8 cellular contexts compared by ENCODE assay signal in the genomic region with DNA sequence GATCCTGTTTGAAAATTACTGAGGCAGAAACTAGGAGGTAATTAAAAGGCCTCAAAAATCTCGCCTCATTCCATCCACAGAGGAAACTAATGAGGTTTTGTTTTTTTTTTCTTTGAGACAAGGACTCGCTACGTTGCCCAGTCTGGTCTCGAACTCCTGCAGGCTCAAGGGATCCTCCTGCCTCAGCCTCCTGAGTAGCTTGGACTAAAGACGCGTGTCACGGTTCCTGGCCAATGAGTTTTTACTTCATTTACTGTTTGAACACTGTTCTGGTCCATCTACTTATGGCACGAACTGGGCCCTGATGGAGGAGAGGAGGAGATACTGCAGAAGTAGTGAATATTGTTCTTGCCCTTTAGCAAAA. TPM values are rescaled to one million over a fixed set of nuclear protein-coding genes. Genes with fewer than 3 reads are reported as not detected.
DNase-seq lines count a peak whose midpoint lies in the region; ATAC-seq and TF ChIP-seq lines count a peak whose summit lies in the region.

No MANE protein-coding gene starts in this region.

- no peak for TF ChIP-seq POLR2A in thyroid gland (IDR thresholded peaks at IDR 0.05)

- TF ChIP-seq CTCF in liver (IDR thresholded peaks at IDR 0.05; ENCODE audit: low read depth, low read length, missing input control) = no peak
- no peak for TF ChIP-seq CTCF in thyroid gland (IDR thresholded peaks at IDR 0.05)

- H3K4me3 Mint-ChIP-seq in activated T-cell treated with anti-CD3 and anti-CD28 coated beads, Interleukin-2, amount 50 U/mL, for 24 hours = peak overlapping the region; percentile 94

- peak overlapping the region; percentile 95 for H3K4me3 ChIP-seq in adipocyte (ENCODE audit: low read length)
- H3K4me3 ChIP-seq in liver (ENCODE audit: low read depth in 1 of 3, low read length in 3 of 3) = peak overlapping the region; percentile 48 to 96 (median 78)
- peak overlapping the region in 2 of 3 donors; percentile 32 to 77 for H3K4me3 ChIP-seq in thyroid gland (replicated peaks in 1 of 3)

- no peaks in the 10 kb centered on the region for H3K9me3 Mint-ChIP-seq in activated T-cell treated with anti-CD3 and anti-CD28 coated beads, Interleukin-2, amount 50 U/mL, for 24 hours

- no peak for DNase-seq in activated T-cell treated with anti-CD3 and anti-CD28 coated beads, Interleukin-2, amount 50 U/mL, for 24 hours
- no peak for DNase-seq in activated T-cell treated with anti-CD3 and anti-CD28 coated beads for 4 hours
- DNase-seq in adipocyte (ENCODE audit: low read depth) = no peak
- DNase-seq in thyroid gland = peak in 1 of 2 donors; percentile 5
- DNase-seq in GOT3 (lab: John Stamatoyannopoulos, UW) = no peak
- no peak for DNase-seq in occipital lobe (lab: John Stamatoyannopoulos, UW)

- H3K36me3 Mint-ChIP-seq in activated T-cell treated with anti-CD3 and anti-CD28 coated beads, Interleukin-2, amount 50 U/mL, for 24 hours (ENCODE audit: low read depth) = peaks cover 74% of the 10 kb centered on the region

- ATAC-seq in HG02840 (IDR thresholded peaks at IDR 0.05; ENCODE audit: low FRiP score, unreplicated experiment) = no peak

- H3K4me1 ChIP-seq in adipocyte (ENCODE audit: control insufficient read depth, insufficient read depth, low read length) (peaks cover 22% of the 10 kb centered on the region), liver (ENCODE audit: control insufficient read depth in 4 of 4, insufficient read depth in 4 of 4, low read length in 3 of 4) (peaks cover 2 to 45% (median 33%) of the 10 kb centered on the region in 4 donors), thyroid gland (peaks cover 19 to 28% of the 10 kb centered on the region in 2 donors)

- H3K27ac ChIP-seq in liver (ENCODE audit: low read depth in 1 of 2, low read length in 2 of 2) (peak overlapping the region; percentile 73 to 92), thyroid gland (peak overlapping the region; percentile 77 to 88 (median 86))

- H3K36me3 ChIP-seq in adipocyte (ENCODE audit: control insufficient read depth, insufficient read depth, low read length, severe bottlenecking) (peaks cover 42% of the 10 kb centered on the region), liver (ENCODE audit: control insufficient read depth in 4 of 4, insufficient read depth in 3 of 4, low read depth in 1 of 4, low read length in 3 of 4) (peaks cover 7 to 26% (median 17%) of the 10 kb centered on the region in 4 donors), thyroid gland (peaks cover 16 to 24% of the 10 kb centered on the region in 2 donors)

- H3K27ac Mint-ChIP-seq in activated T-cell treated with anti-CD3 and anti-CD28 coated beads, Interleukin-2, amount 50 U/mL, for 24 hours = peak overlapping the region; percentile 92

- peak overlapping the region; percentile 91 for H3K9ac ChIP-seq in adipocyte (ENCODE audit: low read length)
- peak overlapping the region; percentile 70 to 78 for H3K9ac ChIP-seq in liver (ENCODE audit: low read depth in 1 of 2, low read length in 2 of 2)

- no peak for TF ChIP-seq RAD21 in liver (IDR thresholded peaks at IDR 0.05)

- H3K27me3 Mint-ChIP-seq in activated T-cell treated with anti-CD3 and anti-CD28 coated beads, Interleukin-2, amount 50 U/mL, for 24 hours = no peaks in the 10 kb centered on the region

- intact Hi-C loops in thyroid gland (cut with DNase I) = loop anchor here (5.0 kb wide), 1 partner anchor 82 kb away; a partner anchor contains a TSS

- peaks cover 44% of the 10 kb centered on the region for H3K4me1 Mint-ChIP-seq in activated T-cell treated with anti-CD3 and anti-CD28 coated beads, Interleukin-2, amount 50 U/mL, for 24 hours (ENCODE audit: low read depth)

- no peaks in the 10 kb centered on the region for H3K27me3 ChIP-seq in adipocyte (replicated peaks; ENCODE audit: control insufficient read depth, insufficient read depth, low read length)
- no peaks in the 10 kb centered on the region for H3K27me3 ChIP-seq in liver (ENCODE audit: control insufficient read depth in 4 of 4, insufficient read depth in 4 of 4, low read length in 3 of 4)
- H3K27me3 ChIP-seq in thyroid gland = no peaks in the 10 kb centered on the region

- H3K9me3 ChIP-seq in adipocyte (ENCODE audit: control insufficient read depth, low read length) (no peaks in the 10 kb centered on the region), liver (ENCODE audit: control insufficient read depth in 4 of 4, low read length in 3 of 4) (no peaks in the 10 kb centered on the region), thyroid gland (no peaks in the 10 kb centered on the region)

- WGBS in liver = 39% methylated on average over 8 of the region's 8 CpGs
- WGBS in thyroid gland, 2 donors = 32 to 33% methylated on average over 8 of the region's 8 CpGs

TF ChIP-seq in liver, 16 proteins besides CTCF, POLR2A, EP300 and RAD21:
- TF ChIP-seq TAF1 (conservative IDR thresholded peaks at IDR 0.05) (no peak), EGR1 (IDR thresholded peaks at IDR 0.05; ENCODE audit: low read depth in 2 of 2) (no peak), SP1 (IDR thresholded peaks at IDR 0.05) (no peak), FOXA1 (IDR thresholded peaks at IDR 0.05) (no peak), FOXA2 (IDR thresholded peaks at IDR 0.05) (no peak), JUND (IDR thresholded peaks at IDR 0.05) (no peak), HNF4A (conservative IDR thresholded peaks at IDR 0.05) (no peak), YY1 (IDR thresholded peaks at IDR 0.05) (no peak)
- TF ChIP-seq, protein P1, sequence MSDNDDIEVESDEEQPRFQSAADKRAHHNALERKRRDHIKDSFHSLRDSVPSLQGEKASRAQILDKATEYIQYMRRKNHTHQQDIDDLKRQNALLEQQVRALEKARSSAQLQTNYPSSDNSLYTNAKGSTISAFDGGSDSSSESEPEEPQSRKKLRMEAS (IDR thresholded peaks at IDR 0.05) = no peak
- TF ChIP-seq, protein P2, sequence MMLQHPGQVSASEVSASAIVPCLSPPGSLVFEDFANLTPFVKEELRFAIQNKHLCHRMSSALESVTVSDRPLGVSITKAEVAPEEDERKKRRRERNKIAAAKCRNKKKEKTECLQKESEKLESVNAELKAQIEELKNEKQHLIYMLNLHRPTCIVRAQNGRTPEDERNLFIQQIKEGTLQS (IDR thresholded peaks at IDR 0.05) = no peak
- TF ChIP-seq, protein P3, sequence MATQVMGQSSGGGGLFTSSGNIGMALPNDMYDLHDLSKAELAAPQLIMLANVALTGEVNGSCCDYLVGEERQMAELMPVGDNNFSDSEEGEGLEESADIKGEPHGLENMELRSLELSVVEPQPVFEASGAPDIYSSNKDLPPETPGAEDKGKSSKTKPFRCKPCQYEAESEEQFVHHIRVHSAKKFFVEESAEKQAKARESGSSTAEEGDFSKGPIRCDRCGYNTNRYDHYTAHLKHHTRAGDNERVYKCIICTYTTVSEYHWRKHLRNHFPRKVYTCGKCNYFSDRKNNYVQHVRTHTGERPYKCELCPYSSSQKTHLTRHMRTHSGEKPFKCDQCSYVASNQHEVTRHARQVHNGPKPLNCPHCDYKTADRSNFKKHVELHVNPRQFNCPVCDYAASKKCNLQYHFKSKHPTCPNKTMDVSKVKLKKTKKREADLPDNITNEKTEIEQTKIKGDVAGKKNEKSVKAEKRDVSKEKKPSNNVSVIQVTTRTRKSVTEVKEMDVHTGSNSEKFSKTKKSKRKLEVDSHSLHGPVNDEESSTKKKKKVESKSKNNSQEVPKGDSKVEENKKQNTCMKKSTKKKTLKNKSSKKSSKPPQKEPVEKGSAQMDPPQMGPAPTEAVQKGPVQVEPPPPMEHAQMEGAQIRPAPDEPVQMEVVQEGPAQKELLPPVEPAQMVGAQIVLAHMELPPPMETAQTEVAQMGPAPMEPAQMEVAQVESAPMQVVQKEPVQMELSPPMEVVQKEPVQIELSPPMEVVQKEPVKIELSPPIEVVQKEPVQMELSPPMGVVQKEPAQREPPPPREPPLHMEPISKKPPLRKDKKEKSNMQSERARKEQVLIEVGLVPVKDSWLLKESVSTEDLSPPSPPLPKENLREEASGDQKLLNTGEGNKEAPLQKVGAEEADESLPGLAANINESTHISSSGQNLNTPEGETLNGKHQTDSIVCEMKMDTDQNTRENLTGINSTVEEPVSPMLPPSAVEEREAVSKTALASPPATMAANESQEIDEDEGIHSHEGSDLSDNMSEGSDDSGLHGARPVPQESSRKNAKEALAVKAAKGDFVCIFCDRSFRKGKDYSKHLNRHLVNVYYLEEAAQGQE (IDR thresholded peaks at IDR 0.05) = no peak
- TF ChIP-seq, protein P4, sequence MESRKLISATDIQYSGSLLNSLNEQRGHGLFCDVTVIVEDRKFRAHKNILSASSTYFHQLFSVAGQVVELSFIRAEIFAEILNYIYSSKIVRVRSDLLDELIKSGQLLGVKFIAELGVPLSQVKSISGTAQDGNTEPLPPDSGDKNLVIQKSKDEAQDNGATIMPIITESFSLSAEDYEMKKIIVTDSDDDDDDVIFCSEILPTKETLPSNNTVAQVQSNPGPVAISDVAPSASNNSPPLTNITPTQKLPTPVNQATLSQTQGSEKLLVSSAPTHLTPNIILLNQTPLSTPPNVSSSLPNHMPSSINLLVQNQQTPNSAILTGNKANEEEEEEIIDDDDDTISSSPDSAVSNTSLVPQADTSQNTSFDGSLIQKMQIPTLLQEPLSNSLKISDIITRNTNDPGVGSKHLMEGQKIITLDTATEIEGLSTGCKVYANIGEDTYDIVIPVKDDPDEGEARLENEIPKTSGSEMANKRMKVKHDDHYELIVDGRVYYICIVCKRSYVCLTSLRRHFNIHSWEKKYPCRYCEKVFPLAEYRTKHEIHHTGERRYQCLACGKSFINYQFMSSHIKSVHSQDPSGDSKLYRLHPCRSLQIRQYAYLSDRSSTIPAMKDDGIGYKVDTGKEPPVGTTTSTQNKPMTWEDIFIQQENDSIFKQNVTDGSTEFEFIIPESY (IDR thresholded peaks at IDR 0.05) = no peak

RNA-seq across cellular contexts. Expression of a gene that starts 0.6 kb away (rescaled TPM):
- 100 to 1,000 TPM in 1 of 2 donors, 10 to 100 TPM in 1; 39.1 to 122 TPM for total RNA-seq in liver
- polyA plus RNA-seq in liver = 10 to 100 TPM; 24.8 to 30.8 TPM
- 100 to 1,000 TPM in 3 of 4 donors, 10 to 100 TPM in 1; 96.5 to 153 (median 129) TPM for total RNA-seq in thyroid gland
- total RNA-seq in occipital lobe = 83.8 TPM

RNA-seq across cellular contexts. Expression of a gene that starts 16.1 kb away (rescaled TPM):
- total RNA-seq in liver (10 to 100 TPM; 24.1 to 29.6 TPM), thyroid gland (10 to 100 TPM; 28.9 to 74.6 (median 48.6) TPM), occipital lobe (33.5 TPM)
- polyA plus RNA-seq in liver = 10 to 100 TPM; 26.3 to 38.9 TPM

RNA-seq across cellular contexts. Expression of a gene that starts 16.4 kb away (rescaled TPM):
- total RNA-seq in liver (10 to 100 TPM; 36.5 to 59.1 TPM), thyroid gland (100 to 1,000 TPM in 1 of 4 donors, 10 to 100 TPM in 3; 49.2 to 117 (median 61.6) TPM), occipital lobe (32.3 TPM)
- polyA plus RNA-seq in liver = 10 to 100 TPM; 10.6 to 24.1 TPM

RNA-seq across cellular contexts. Expression of a gene that starts 31.6 kb away (rescaled TPM):
- 10 to 100 TPM in 1 of 2 donors, 1 to 10 TPM in 1; 1.8 to 14.5 TPM for total RNA-seq in liver
- under 1 TPM; 0.63 to 0.67 TPM for polyA plus RNA-seq in liver
- 10 to 100 TPM in 1 of 4 donors, 1 to 10 TPM in 3; 4.2 to 13.1 (median 9.5) TPM for total RNA-seq in thyroid gland
- 16.5 TPM for total RNA-seq in occipital lobe

RNA-seq across cellular contexts. Expression of a gene that starts 46.7 kb away (rescaled TPM):
- total RNA-seq in liver (10 to 100 TPM; 13.8 to 41.8 TPM), thyroid gland (10 to 100 TPM in 2 of 4 donors, 1 to 10 TPM in 2; 4.4 to 27.0 (median 9.9) TPM), occipital lobe (4.7 TPM)
- polyA plus RNA-seq in liver = 10 to 100 TPM; 10.6 to 11.8 TPM
